Comparison of ENCODE assay signal across 21 cellular contexts in genomic region chr13:45136741-45137500, GRCh38. TPM values are rescaled to one million over a fixed set of nuclear protein-coding genes. Genes with fewer than 3 reads are reported as not detected.
DNase-seq lines count a peak whose midpoint lies in the region; ATAC-seq, FAIRE-seq and TF ChIP-seq lines count a peak whose summit lies in the region.
"Had no signal": no experiment of that assay in that cellular context is flagged by ENCODE, and none has a peak within 500 bp of the region (broad histone marks: within the 10 kb centered on the region; RNA-seq: fewer than 3 reads in every experiment).

No MANE protein-coding gene starts in this region.

- no peak overlapping the region for H2AFZ ChIP-seq in H1 (ENCODE audit: low read length)
- no peak overlapping the region for H2AFZ ChIP-seq in keratinocyte (ENCODE audit: control insufficient read depth, low read length)

- POLR2A ChIA-PET in H1 (lab: Charles Lee; ENCODE audit: partially characterized antibody): interaction anchor here (1.3 to 1.5 kb wide), 2 partner anchors 12 to 162 kb away, joined by 3 read pairs; no protein-coding TSS in a partner anchor

- peaks cover 0 to 2% (median 0%) of the 10 kb centered on the region in 3 donors for H3K27me3 Mint-ChIP-seq in CD14-positive monocyte (ENCODE audit: low read depth in 3 of 3)
- H3K27me3 Mint-ChIP-seq: CD8-positive, alpha-beta memory T cell; IgD-negative memory B cell had no signal

- no peak overlapping the region for H2BK15ac ChIP-seq in H1 (ENCODE audit: low read length)

- TF ChIP-seq POLR2A in H1 (IDR thresholded peaks at IDR 0.05; ENCODE audit: control extremely low read depth in 1 of 2, low read depth in 2 of 2, low read length in 2 of 2): no peak

- H3K27me3 ChIP-seq in HUES6 (ENCODE audit: control insufficient read depth, insufficient read depth, low read length) (no peaks in the 10 kb centered on the region), H1 (replicated peaks in 1 of 4; ENCODE audit: control insufficient read depth in 3 of 4, extremely low read depth in 1 of 4, insufficient read depth in 3 of 4, low read length in 3 of 4) (no peaks in the 10 kb centered on the region), keratinocyte (ENCODE audit: control insufficient read depth, extremely low read depth, insufficient read depth, low read length) (no peaks in the 10 kb centered on the region)

- H4K20me1 ChIP-seq in H1 (replicated peaks in 1 of 2; ENCODE audit: control insufficient read depth in 1 of 2, insufficient read depth in 2 of 2, low read length in 2 of 2): no peaks in the 10 kb centered on the region
- no peaks in the 10 kb centered on the region for H4K20me1 ChIP-seq in keratinocyte (ENCODE audit: control insufficient read depth, extremely low read depth, insufficient read depth, low read length)

- H3K27ac Mint-ChIP-seq in CD14-positive monocyte: peak overlapping the region in 5 of 7 donors; percentile 21 to 76 (median 74)
- H3K27ac Mint-ChIP-seq: IgD-negative memory B cell had no signal

- H3K27ac ChIP-seq in HUES6 (ENCODE audit: low read depth, low read length): 0 out of 2 replicates have a peak overlapping the region, but pooled peaks have one; percentile 49
- no peak overlapping the region for H3K27ac ChIP-seq in H1 (ENCODE audit: low read depth, low read length)
- H3K27ac ChIP-seq in keratinocyte (ENCODE audit: control insufficient read depth, insufficient read depth, low read length): peak overlapping the region; percentile 30
- H3K27ac ChIP-seq: SK-N-MC had no signal

- H4K91ac ChIP-seq in H1 (replicated peaks; ENCODE audit: insufficient read length, low read length): no peak overlapping the region

- no peak overlapping the region for H3K56ac ChIP-seq in H1 (replicated peaks; ENCODE audit: insufficient read length, low read depth, low read length)

- DNase-seq in CD14-positive monocyte (ENCODE audit: low spot score) (no peak), H1 (ENCODE audit: low read depth in 1 of 2, low spot score in 2 of 2) (no peak), keratinocyte (ENCODE audit: low read depth, low spot score) (no peak), Right ventricle myocardium superior (no peak), DMS153 treated with DMSO at 0.1 percent for 48 hours (lab: John Stamatoyannopoulos, UW; ENCODE audit: unreplicated experiment) (no peak)
- DNase-seq: C1 segment of cervical spinal cord; Calu3; CD8-positive, alpha-beta memory T cell; DMS153; NCI-H1417; NCI-H1694 treated with DMSO at 0.1 percent for 48 hours; NCI-H446; NCI-H526; SHP77 had no signal

- no peak overlapping the region for H3K18ac ChIP-seq in H1 (ENCODE audit: extremely low read depth, low read length)

- H4K8ac ChIP-seq in H1 (ENCODE audit: extremely low read depth, insufficient read depth, low read length): no peak overlapping the region

- TF ChIP-seq CTCF in CD14-positive monocyte (IDR thresholded peaks at IDR 0.05): no peak
- TF ChIP-seq CTCF in H1 (IDR thresholded peaks at IDR 0.05; ENCODE audit: control extremely low read depth in 1 of 3, insufficient read depth in 1 of 3, low read depth in 1 of 3, low read length in 3 of 3): no peak
- TF ChIP-seq CTCF in keratinocyte (optimal IDR thresholded peaks at IDR 0.05 in 1 of 3, IDR thresholded peaks at IDR 0.05 in 1 of 3, conservative IDR thresholded peaks at IDR 0.05 in 1 of 3; ENCODE audit: extremely low read depth in 1 of 3, insufficient read depth in 2 of 3, low read length in 3 of 3): no peak

- H2BK120ac ChIP-seq in H1 (replicated peaks; ENCODE audit: low read depth, low read length): no peak overlapping the region

- H3K36me3 ChIP-seq in HUES6 (ENCODE audit: control insufficient read depth, insufficient read depth, low read length): peaks cover 23% of the 10 kb centered on the region
- peaks cover 0 to 13% (median 5%) of the 10 kb centered on the region in 4 experiments; a peak in 4 of 8 replicates for H3K36me3 ChIP-seq in H1 (ENCODE audit: control insufficient read depth in 2 of 4, insufficient read depth in 4 of 4, low read length in 3 of 4)
- peaks cover 10 to 25% of the 10 kb centered on the region in 2 experiments for H3K36me3 ChIP-seq in keratinocyte (ENCODE audit: control insufficient read depth in 2 of 2, extremely low read depth in 1 of 2, insufficient read depth in 2 of 2, low read length in 2 of 2)

- peaks cover 3% of the 10 kb centered on the region for H3K9me1 ChIP-seq in keratinocyte (ENCODE audit: control insufficient read depth, extremely low read depth, insufficient read depth, low read length)

- H2AK5ac ChIP-seq in H1 (ENCODE audit: low read depth, low read length): no peak overlapping the region; the same call in 1 of the 2 replicates

- dilution Hi-C loops in keratinocyte (cut with MboI; ENCODE audit: extremely low pct_ligation_motif_present, low sequenced_read_pairs): no loop called here

- no peak overlapping the region for H3K14ac ChIP-seq in H1 (ENCODE audit: insufficient read length)

- WGBS in H1 (ENCODE audit: extremely low coverage in 1 of 2, insufficient coverage in 1 of 2, insufficient read length in 1 of 2, insufficient replicate concordance in 2 of 2, low coverage in 1 of 2, low lambda C conversion rate in 2 of 2, missing lambda C conversion rate in 1 of 2), 2 experiments: 90% methylated on average over 3 of the region's 3 CpGs; no CpG with 5 or more reads in 1 of the 2 experiments

- H3K4me1 Mint-ChIP-seq in CD14-positive monocyte: peaks cover 16% of the 10 kb centered on the region

- H2BK5ac ChIP-seq in H1 (ENCODE audit: low read depth, low read length): no peak overlapping the region

- no peaks in the 10 kb centered on the region for H3K23me2 ChIP-seq in H1 (ENCODE audit: low read depth, low read length)

- ATAC-seq in HG02571 (IDR thresholded peaks at IDR 0.05; ENCODE audit: unreplicated experiment) (no peak), esophagus mucosa (no peak), Right ventricle myocardium superior (ENCODE audit: poor library complexity) (no peak)

- intact Hi-C loops in CD14-positive monocyte (cut with micrococcal nuclease): no loop called here
- intact Hi-C loops in Right ventricle myocardium superior (cut with DNase I): no loop called here

- no peak overlapping the region for H4K5ac ChIP-seq in H1 (ENCODE audit: insufficient read length, low read depth, low read length)

- H3K4ac ChIP-seq in H1 (replicated peaks; ENCODE audit: insufficient read length, low read depth, low read length): no peak overlapping the region

- H3K4me3 ChIP-seq in HUES6 (ENCODE audit: low read depth, low read length) (no peak overlapping the region), H1 (ENCODE audit: extremely low read depth in 1 of 4, insufficient read depth in 2 of 4, low read depth in 3 of 4, low read length in 4 of 4) (no peak overlapping the region; a peak in 1 of 8 replicates), keratinocyte (ENCODE audit: control insufficient read depth in 2 of 3, extremely low read depth in 1 of 3, insufficient read depth in 2 of 3, low read depth in 1 of 3, low read length in 3 of 3) (peak overlapping the region in 2 of 3 experiments; percentile 22 to 39)
- H3K4me3 ChIP-seq: SK-N-MC had no signal

- no peak for TF ChIP-seq EP300 in H1 (IDR thresholded peaks at IDR 0.05; ENCODE audit: borderline replicate concordance in 1 of 2, low read depth in 2 of 2, low read length in 2 of 2)

- H3K4me2 ChIP-seq in H1 (ENCODE audit: insufficient read depth in 1 of 2, low read depth in 2 of 2, low read length in 2 of 2) (peak overlapping the region; percentile 37 to 72; a peak in 3 of 4 replicates), keratinocyte (ENCODE audit: control insufficient read depth, extremely low read depth, insufficient read depth, low read depth, low read length) (peak overlapping the region; percentile 61)

- no peak for FAIRE-seq in H1 (lab: Jason Lieb, UNC)
- peak; percentile 39 for FAIRE-seq in keratinocyte (lab: Jason Lieb, UNC)
- FAIRE-seq: G401.6, GM12892 had no signal

- peaks cover 21 to 26% of the 10 kb centered on the region in 2 donors for H3K36me3 Mint-ChIP-seq in CD14-positive monocyte

- peaks cover 18% of the 10 kb centered on the region for H3K4me1 ChIP-seq in HUES6 (ENCODE audit: control insufficient read depth, insufficient read depth, low read length)
- peaks cover 0 to 9% (median 4%) of the 10 kb centered on the region in 4 experiments; a peak in 4 of 7 replicates for H3K4me1 ChIP-seq in H1 (replicated peaks in 1 of 4; ENCODE audit: control insufficient read depth in 3 of 4, insufficient read depth in 4 of 4, low read length in 3 of 4)
- H3K4me1 ChIP-seq in keratinocyte (ENCODE audit: control insufficient read depth, extremely low read depth, insufficient read depth, low read length): peaks cover 18% of the 10 kb centered on the region

- H3K79me2 ChIP-seq in H1 (ENCODE audit: control insufficient read depth in 1 of 2, insufficient read depth in 2 of 2, low read length in 2 of 2) (peaks cover 5 to 84% of the 10 kb centered on the region in 2 experiments), keratinocyte (ENCODE audit: control insufficient read depth, insufficient read depth, low read length) (peaks cover 95% of the 10 kb centered on the region)

- H3K9me3 ChIP-seq in HUES6 (ENCODE audit: control insufficient read depth, insufficient read depth, low read depth, low read length): no peaks in the 10 kb centered on the region; the same call in 1 of the 2 replicates
- H3K9me3 ChIP-seq in H1 (ENCODE audit: insufficient read depth in 2 of 2, low read depth in 1 of 2, low read length in 1 of 2): peaks cover 0 to 5% of the 10 kb centered on the region in 2 experiments; a peak in 1 of 4 replicates
- H3K9me3 ChIP-seq in keratinocyte (ENCODE audit: control insufficient read depth, low read depth, low read length): no peaks in the 10 kb centered on the region

- H2BK20ac ChIP-seq in H1 (ENCODE audit: low read length): no peak overlapping the region

- no peak for TF ChIP-seq RAD21 in H1 (IDR thresholded peaks at IDR 0.05 in 1 of 2, conservative IDR thresholded peaks at IDR 0.05 in 1 of 2; ENCODE audit: low read depth in 2 of 2, low read length in 2 of 2)

- H3K9me3 Mint-ChIP-seq in CD14-positive monocyte: peaks cover 9 to 18% (median 11%) of the 10 kb centered on the region in 7 donors

- no peak overlapping the region for H2BK12ac ChIP-seq in H1 (ENCODE audit: low read depth, low read length)

- H3K9ac ChIP-seq in HUES6 (ENCODE audit: low read length): no peak overlapping the region
- H3K9ac ChIP-seq in H1 (replicated peaks in 1 of 4; ENCODE audit: extremely low read depth in 1 of 4, low read depth in 3 of 4, low read length in 3 of 4): no peak overlapping the region; a peak in 1 of 7 replicates
- H3K9ac ChIP-seq in keratinocyte (ENCODE audit: control insufficient read depth, extremely low read depth, insufficient read depth, low read length): no peak overlapping the region

- H3K23ac ChIP-seq in H1 (ENCODE audit: insufficient read length): no peak overlapping the region

- peaks cover 7% of the 10 kb centered on the region; the same call in 1 of the 2 replicates for H3K79me1 ChIP-seq in H1 (ENCODE audit: low read depth, low read length)

- CTCF ChIA-PET in H1 (lab: Charles Lee; ENCODE audit: partially characterized antibody): interaction anchor here (0.6 to 1.5 kb wide), 3 partner anchors 10 to 144 kb away, joined by 3 to 4 read pairs (median 4); no protein-coding TSS in a partner anchor

- H3K4me3 Mint-ChIP-seq in CD14-positive monocyte: no peak overlapping the region
- H3K4me3 Mint-ChIP-seq: CD8-positive, alpha-beta memory T cell; IgD-negative memory B cell had no signal

RNA-seq across cellular contexts. Expression of gene GTF2F2, which starts 16.6 kb away (rescaled TPM):
- polyA plus RNA-seq in CD14-positive monocyte (10 to 100 TPM in 1 of 2 donors, 1 to 10 TPM in 1; 8.5 to 10.4 TPM), H1 (2011; rRNA removed) (7.3 and 10.8 TPM in 2 replicates), keratinocyte (31.4 to 55.5 TPM (median 37.6 TPM) in 3 replicates)
- 31.1 and 32.8 TPM in 2 replicates for total RNA-seq in H1 (2021; fragmentation: NEBNext Ultra II Directional; extraction: Animal tissue kit (Norgen Biotek cat#: 25700))
- polyA plus RNA-seq in H1 (2011; cell fraction: cytosol; rRNA removed): 23.6 TPM
- 4.8 TPM for polyA plus RNA-seq in H1 (2011; cell fraction: nucleus; rRNA removed)
- 20.7 to 22.8 TPM (median 21.3 TPM) in 4 replicates for polyA plus RNA-seq in H1 (2012, experiment 1 of 2)
- polyA plus RNA-seq in H1 (2012, experiment 2 of 2): 3.1 TPM
- polyA plus RNA-seq in H1 (2013, experiment 1 of 2): 38.8 TPM
- 38.5 TPM for polyA plus RNA-seq in H1 (2013, experiment 2 of 2)
- polyA minus RNA-seq in H1 (2011; rRNA and poly(A)+ RNA removed): 5.2 and 7.7 TPM in 2 replicates
- polyA minus RNA-seq in H1 (2011; cell fraction: cytosol; rRNA and poly(A)+ RNA removed): 18.1 TPM
- polyA minus RNA-seq in H1 (2011; cell fraction: nucleus; rRNA and poly(A)+ RNA removed): 25.0 TPM
- polyA plus RNA-seq in keratinocyte (2011; ENCODE audit: low read depth): 19.2 TPM
- 40.2 and 59.8 TPM in 2 replicates for polyA plus RNA-seq in keratinocyte (2011; cell fraction: cytosol; rRNA removed)
- polyA plus RNA-seq in keratinocyte (2011; cell fraction: nucleus; rRNA removed): 34.9 and 53.7 TPM in 2 replicates
- 42.6 and 44.6 TPM in 2 replicates for polyA plus RNA-seq in keratinocyte (2012; ENCODE audit: low replicate concordance)
- 2.4 to 17.2 TPM (median 7.2 TPM) in 3 replicates for polyA minus RNA-seq in keratinocyte
- 26.3 TPM for polyA minus RNA-seq in keratinocyte (2011; cell fraction: cytosol; rRNA and poly(A)+ RNA removed)
- 17.0 and 30.7 TPM in 2 replicates for polyA minus RNA-seq in keratinocyte (2011; cell fraction: nucleus; rRNA and poly(A)+ RNA removed)
- total RNA-seq in esophagus mucosa (13.2 TPM), Right ventricle myocardium superior (22.3 TPM)

Comparison
In these comparisons a context has a peak if more than half of its experiments do, and no peak if none do; other contexts are left out.
1. H3K4me3 ChIP-seq: peak in keratinocyte (2 of 3); none in HUES6 (single experiment) and H1 (0 of 4).